In genomic region chr7:36279251-36279925, GRCh38 we compare ENCODE assay signal across 9 cellular contexts.
DNase-seq lines count a peak whose midpoint lies in the region; ATAC-seq, FAIRE-seq and TF ChIP-seq lines count a peak whose summit lies in the region.
"Had no signal": no experiment of that assay in that cellular context is flagged by ENCODE, and none has a peak within 500 bp of the region (broad histone marks: within the 10 kb centered on the region; RNA-seq: fewer than 3 reads in every experiment).

No MANE protein-coding gene starts in this region.

- peak overlapping the region; percentile 15 for H3K4me2 ChIP-seq in astrocyte (ENCODE audit: low read length)

- H3K79me2 ChIP-seq in astrocyte (ENCODE audit: insufficient read depth, low read length) = no peaks in the 10 kb centered on the region

- ATAC-seq in HG03025 (IDR thresholded peaks at IDR 0.05; ENCODE audit: low FRiP score, unreplicated experiment) = peak; percentile 86

- H3K27me3 Mint-ChIP-seq in astrocyte (ENCODE audit: low read depth, unreplicated experiment) (no peaks in the 10 kb centered on the region), type B pancreatic cell (peaks cover 15% of the 10 kb centered on the region)

- no peaks in the 10 kb centered on the region for H3K9me3 ChIP-seq in astrocyte (ENCODE audit: insufficient read depth, low read depth, low read length)

- no peaks in the 10 kb centered on the region for H3K36me3 ChIP-seq in astrocyte (ENCODE audit: insufficient read depth, low read length)

- H3K27ac Mint-ChIP-seq in astrocyte (ENCODE audit: unreplicated experiment) = peak overlapping the region; percentile 58
- peak overlapping the region; percentile 54 for H3K27ac Mint-ChIP-seq in type B pancreatic cell

- no peaks in the 10 kb centered on the region for H3K27me3 ChIP-seq in astrocyte (ENCODE audit: insufficient read depth, low read length)

- H3K27ac ChIP-seq in astrocyte (ENCODE audit: low read depth, low read length) = no peak overlapping the region

- DNase-seq in activated CD8-positive, alpha-beta memory T cell treated with anti-CD3 and anti-CD28 coated beads for 24 hours = peak; percentile 32
- DNase-seq in activated CD8-positive, alpha-beta memory T cell treated with anti-CD3 and anti-CD28 coated beads, Interleukin-2, amount 50 U/mL, for 4 hours = no peak
- no peak for DNase-seq in astrocyte (ENCODE audit: low read depth)
- no peak for DNase-seq in type B pancreatic cell (ENCODE audit: extremely low spot score, unreplicated experiment)
- DNase-seq in HT-29 (ENCODE audit: low spot score) = no peak
- DNase-seq in mesenteric fat pad (ENCODE audit: low spot score) = no peak
- no peak for DNase-seq in NCI-H524 (lab: John Stamatoyannopoulos, UW)

- H4K20me1 ChIP-seq in astrocyte (ENCODE audit: insufficient read depth, low read length) = no peaks in the 10 kb centered on the region

- H3K9me3 Mint-ChIP-seq in astrocyte (ENCODE audit: unreplicated experiment) = no peaks in the 10 kb centered on the region
- no peaks in the 10 kb centered on the region for H3K9me3 Mint-ChIP-seq in type B pancreatic cell

- H3K4me1 Mint-ChIP-seq in astrocyte (ENCODE audit: low read depth, unreplicated experiment) (peaks cover 41% of the 10 kb centered on the region), type B pancreatic cell (ENCODE audit: unreplicated experiment) (peaks cover 54% of the 10 kb centered on the region)

- H3K9ac ChIP-seq in astrocyte (ENCODE audit: low read length) = no peak overlapping the region

- H3K4me3 Mint-ChIP-seq in astrocyte (ENCODE audit: unreplicated experiment) (no peak overlapping the region), type B pancreatic cell (no peak overlapping the region)

- H3K36me3 Mint-ChIP-seq in astrocyte (ENCODE audit: low read depth, unreplicated experiment) (no peaks in the 10 kb centered on the region), type B pancreatic cell (no peaks in the 10 kb centered on the region)

- no peak overlapping the region for H2AFZ ChIP-seq in astrocyte (ENCODE audit: low read depth, low read length)

- peaks cover 32% of the 10 kb centered on the region for H3K4me1 ChIP-seq in astrocyte (ENCODE audit: insufficient read depth, low read length)

- no peak overlapping the region for H3K4me3 ChIP-seq in astrocyte (ENCODE audit: insufficient read depth, low read depth, low read length)

- no peak for TF ChIP-seq CTCF in astrocyte (IDR thresholded peaks at IDR 0.05; ENCODE audit: insufficient read depth, low read depth, low read length)
- no peak for TF ChIP-seq CTCF in type B pancreatic cell (conservative IDR thresholded peaks at IDR 0.05)

- FAIRE-seq in astrocyte (lab: Jason Lieb, UNC) = no peak
- FAIRE-seq: keratinocyte had no signal
